ENCODE assay signal across 25 cellular contexts in the genomic region with DNA sequence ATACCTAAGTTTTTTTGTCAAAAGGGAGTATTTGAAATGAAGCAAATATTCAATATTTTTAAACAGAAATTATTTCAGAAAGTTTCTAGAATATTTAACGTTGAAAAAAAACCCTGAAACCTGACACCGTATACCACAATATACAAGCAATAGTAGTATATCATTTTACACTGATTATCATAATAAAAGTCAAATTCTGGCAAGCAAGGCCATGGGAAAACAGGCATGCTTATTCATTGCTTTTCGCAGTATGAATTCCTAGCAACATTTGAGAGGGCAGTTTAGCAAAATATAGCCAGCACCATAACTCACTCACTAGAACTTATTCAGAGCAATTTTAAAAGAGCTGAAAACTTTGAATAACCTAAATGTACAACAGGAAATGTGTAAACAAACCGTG. TPM values are rescaled to one million over a fixed set of nuclear protein-coding genes. Genes with fewer than 3 reads are reported as not detected.
DNase-seq lines count a peak whose midpoint lies in the region; ATAC-seq and TF ChIP-seq lines count a peak whose summit lies in the region.
"Had no signal": no experiment of that assay in that cellular context is flagged by ENCODE, and none has a peak within 500 bp of the region (broad histone marks: within the 10 kb centered on the region; RNA-seq: fewer than 3 reads in every experiment).

No MANE protein-coding gene starts in this region.

- no peak overlapping the region for H2AK5ac ChIP-seq in IMR-90 (ENCODE audit: low read depth, low read length)

- no peak for TF ChIP-seq RAD21 in IMR-90 (IDR thresholded peaks at IDR 0.05; ENCODE audit: low read length)

- ATAC-seq in IMR-90 (ENCODE audit: low read depth): no peak
- no peak for ATAC-seq in GM21360 (IDR thresholded peaks at IDR 0.05; ENCODE audit: unreplicated experiment)

- H3K36me3 ChIP-seq in IMR-90 (ENCODE audit: control insufficient read depth, insufficient read depth, low read length): peaks cover 42% of the 10 kb centered on the region
- peaks cover 13% of the 10 kb centered on the region for H3K36me3 ChIP-seq in smooth muscle cell (ENCODE audit: low read depth)

- H4K8ac ChIP-seq in IMR-90 (ENCODE audit: low read depth in 2 of 2, low read length in 2 of 2): no peak overlapping the region

- no peak overlapping the region for H2AK9ac ChIP-seq in IMR-90 (replicated peaks; ENCODE audit: low read depth, low read length, poor library complexity)

- H3F3A ChIP-seq in smooth muscle cell (ENCODE audit: low read depth): peaks cover 7% of the 10 kb centered on the region

- no peaks in the 10 kb centered on the region for H3K27me3 ChIP-seq in IMR-90 (ENCODE audit: control insufficient read depth, insufficient read depth, low read length)
- H3K27me3 ChIP-seq in smooth muscle cell (ENCODE audit: low read depth): no peaks in the 10 kb centered on the region
- H3K27me3 ChIP-seq: SJSA1 had no signal

- TF ChIP-seq POLR2A in IMR-90 (IDR thresholded peaks at IDR 0.05; ENCODE audit: low read depth, low read length): no peak

- DNase-seq in activated naive CD4-positive, alpha-beta T cell (lab: John Stamatoyannopoulos, UW): no peak
- DNase-seq in IMR-90 (peak; percentile 25), amniotic epithelial cell (ENCODE audit: low read depth) (peak; percentile 15), smooth muscle cell (lab: John Stamatoyannopoulos, UW; ENCODE audit: unreplicated experiment) (no peak), MV-4-11 (lab: John Stamatoyannopoulos, UW) (no peak)
- DNase-seq: CD8-positive, alpha-beta memory T cell; DMS 273 treated with DMSO at 0.1 percent for 48 hours; DMS79; EL; GF-D8; KBM-7; NCI-H1092; NCI-H146; NCI-H1930; NCI-H2107; NCI-H446 treated with DMSO at 0.1 percent for 48 hours; NCI-H526; NCI-H82; Right ventricle myocardium superior; RPMI8226 had no signal

- no peaks in the 10 kb centered on the region for H3K9me3 Mint-ChIP-seq in activated naive CD4-positive, alpha-beta T cell treated with anti-CD3 and anti-CD28 coated beads, Interleukin-2, amount 50 U/mL, for 24 hours
- H3K9me3 Mint-ChIP-seq: CD8-positive, alpha-beta memory T cell had no signal

- H4K91ac ChIP-seq in IMR-90 (ENCODE audit: insufficient read depth, low read depth, low read length): no peak overlapping the region

- TF ChIP-seq CTCF in IMR-90 (conservative IDR thresholded peaks at IDR 0.05; ENCODE audit: low read depth, low read length) (no peak), smooth muscle cell (IDR thresholded peaks at IDR 0.05; ENCODE audit: borderline replicate concordance, insufficient read depth, poor library complexity, severe bottlenecking) (no peak)

- H3K4me1 Mint-ChIP-seq in activated naive CD4-positive, alpha-beta T cell treated with anti-CD3 and anti-CD28 coated beads, Interleukin-2, amount 50 U/mL, for 24 hours: peaks cover 15% of the 10 kb centered on the region
- H3K4me1 Mint-ChIP-seq: B cell had no signal

- no peak overlapping the region for H3K4ac ChIP-seq in IMR-90 (ENCODE audit: low read depth, low read length)

- peaks cover 5% of the 10 kb centered on the region for H3K36me3 Mint-ChIP-seq in activated naive CD4-positive, alpha-beta T cell treated with anti-CD3 and anti-CD28 coated beads, Interleukin-2, amount 50 U/mL, for 24 hours

- no peak overlapping the region for H4K5ac ChIP-seq in IMR-90 (ENCODE audit: low read depth, low read length)

- H3K4me1 ChIP-seq in IMR-90 (ENCODE audit: control insufficient read depth, insufficient read depth, low read length) (peaks cover 4% of the 10 kb centered on the region), smooth muscle cell (ENCODE audit: low read depth) (peaks cover 12% of the 10 kb centered on the region)
- H3K4me1 ChIP-seq: SJSA1 had no signal

- H3K18ac ChIP-seq in IMR-90 (ENCODE audit: low read depth, low read length): no peak overlapping the region

- no peak overlapping the region for H2BK5ac ChIP-seq in IMR-90 (ENCODE audit: low read depth, low read length, poor library complexity, severe bottlenecking)

- H2BK15ac ChIP-seq in IMR-90 (ENCODE audit: low read depth, low read length): no peak overlapping the region

- H3K4me3 Mint-ChIP-seq in activated naive CD4-positive, alpha-beta T cell treated with anti-CD3 and anti-CD28 coated beads, Interleukin-2, amount 50 U/mL, for 24 hours: no peak overlapping the region
- H3K4me3 Mint-ChIP-seq: B cell; CD8-positive, alpha-beta memory T cell had no signal

- no peak overlapping the region for H3K4me3 ChIP-seq in IMR-90 (ENCODE audit: insufficient read depth, low read depth, low read length)
- H3K4me3 ChIP-seq in smooth muscle cell: no peak overlapping the region
- H3K4me3 ChIP-seq: SJSA1 had no signal

- H3K27ac ChIP-seq in IMR-90 (ENCODE audit: insufficient read depth, low read length): no peak overlapping the region
- peak overlapping the region; percentile 94 for H3K27ac ChIP-seq in smooth muscle cell (ENCODE audit: low read depth)
- H3K27ac ChIP-seq: C4-2B, SJSA1 had no signal

- H2BK20ac ChIP-seq in IMR-90 (ENCODE audit: low read depth, low read length): no peak overlapping the region

- no peak overlapping the region for H3K9ac ChIP-seq in IMR-90 (ENCODE audit: low read depth, low read length)
- no peak overlapping the region for H3K9ac ChIP-seq in smooth muscle cell (ENCODE audit: low read depth)

- dilution Hi-C loops in IMR-90 (cut with HindIII; ENCODE audit: low sequenced_read_pairs, unreplicated experiment): no loop called here

- H3K9me3 ChIP-seq in IMR-90 (ENCODE audit: control insufficient read depth, insufficient read depth, low read length): no peaks in the 10 kb centered on the region
- H3K9me3 ChIP-seq in smooth muscle cell (replicated peaks; ENCODE audit: low read depth): no peaks in the 10 kb centered on the region
- H3K9me3 ChIP-seq: SJSA1 had no signal

- in situ Hi-C loops in IMR-90 (cut with MboI; ENCODE audit: low sequenced_read_pairs): no loop called here

- no peaks in the 10 kb centered on the region for H3K79me2 ChIP-seq in smooth muscle cell (ENCODE audit: low read depth)

- CTCF ChIA-PET in IMR-90 (lab: Yijun Ruan, JAX): interaction anchor here (0.5 to 0.6 kb wide), 2 partner anchors 9 to 201 kb away, joined by 3 to 4 read pairs; no protein-coding TSS in a partner anchor

- POLR2A ChIA-PET in IMR-90 (lab: Charles Lee; ENCODE audit: unreplicated experiment): no interaction called here

- BruUV-seq in IMR-90 (replicated peaks; lab: Mats Ljungman, UMichigan): no TSS peak

- H3K79me1 ChIP-seq in IMR-90 (ENCODE audit: low read depth in 1 of 2, low read length in 2 of 2): peaks cover 0 to 11% of the 10 kb centered on the region in 2 experiments; a peak in 2 of 4 replicates

- H2AFZ ChIP-seq in IMR-90 (replicated peaks; ENCODE audit: low read length, poor library complexity): no peak overlapping the region
- H2AFZ ChIP-seq in smooth muscle cell (ENCODE audit: low read depth): no peak overlapping the region

- peak overlapping the region; percentile 46 for H3K27ac Mint-ChIP-seq in activated naive CD4-positive, alpha-beta T cell treated with anti-CD3 and anti-CD28 coated beads, Interleukin-2, amount 50 U/mL, for 24 hours
- H3K27ac Mint-ChIP-seq: B cell had no signal

- H3K23ac ChIP-seq in IMR-90 (ENCODE audit: low read depth, low read length): no peak overlapping the region

- H2BK120ac ChIP-seq in IMR-90 (ENCODE audit: low read depth, low read length): no peak overlapping the region

- no peak overlapping the region for H3K14ac ChIP-seq in IMR-90 (replicated peaks; ENCODE audit: low read depth, low read length)

- H3K4me2 ChIP-seq in IMR-90 (ENCODE audit: low read depth, low read length) (no peak overlapping the region), smooth muscle cell (no peak overlapping the region)

- intact Hi-C loops in IMR-90 (cut with micrococcal nuclease): no loop called here

- no peaks in the 10 kb centered on the region for H4K20me1 ChIP-seq in IMR-90 (ENCODE audit: insufficient read depth, low read length)
- H4K20me1 ChIP-seq in smooth muscle cell (ENCODE audit: low read depth): no peaks in the 10 kb centered on the region

- no peaks in the 10 kb centered on the region for H3K27me3 Mint-ChIP-seq in activated naive CD4-positive, alpha-beta T cell treated with anti-CD3 and anti-CD28 coated beads, Interleukin-2, amount 50 U/mL, for 24 hours
- H3K27me3 Mint-ChIP-seq: B cell; CD8-positive, alpha-beta memory T cell had no signal

- peaks cover 3% of the 10 kb centered on the region; the same call in 1 of the 2 replicates for H3K9me1 ChIP-seq in IMR-90 (ENCODE audit: insufficient read depth, low read length)

- WGBS in IMR-90 (ENCODE audit: extremely low coverage in 2 of 2, insufficient read length in 1 of 2), 2 experiments: no CpG with 5 or more reads among the region's 4 CpGs
- WGBS in smooth muscle cell (ENCODE audit: low lambda C conversion rate): 88% methylated on average over 4 of the region's 4 CpGs

- no peak overlapping the region for H3K56ac ChIP-seq in IMR-90 (ENCODE audit: extremely low read depth, insufficient read depth, low read length)

TF ChIP-seq in IMR-90, 13 proteins besides CTCF, POLR2A, EP300 and RAD21:
- no peak for TF ChIP-seq BHLHE40 (IDR thresholded peaks at IDR 0.05; ENCODE audit: low read depth, low read length)
- no peak for TF ChIP-seq MAZ (IDR thresholded peaks at IDR 0.05; ENCODE audit: borderline replicate concordance, low read depth, low read length)
- TF ChIP-seq MXI1 (IDR thresholded peaks at IDR 0.05; ENCODE audit: borderline replicate concordance, low read depth, low read length): no peak
- TF ChIP-seq RFX5 (IDR thresholded peaks at IDR 0.05; ENCODE audit: low read depth, low read length): no peak
- no peak for TF ChIP-seq RCOR1 (IDR thresholded peaks at IDR 0.05; ENCODE audit: insufficient replicate concordance, low read length)
- TF ChIP-seq CHD1 (IDR thresholded peaks at IDR 0.05; ENCODE audit: low read depth, low read length): no peak
- no peak for TF ChIP-seq SMC3 (IDR thresholded peaks at IDR 0.05; ENCODE audit: low read depth, low read length)
- TF ChIP-seq NFE2L2 (IDR thresholded peaks at IDR 0.05; ENCODE audit: low read depth, low read length): no peak
- TF ChIP-seq CEBPB (IDR thresholded peaks at IDR 0.05; ENCODE audit: low read depth, low read length): no peak
- TF ChIP-seq, protein P1, sequence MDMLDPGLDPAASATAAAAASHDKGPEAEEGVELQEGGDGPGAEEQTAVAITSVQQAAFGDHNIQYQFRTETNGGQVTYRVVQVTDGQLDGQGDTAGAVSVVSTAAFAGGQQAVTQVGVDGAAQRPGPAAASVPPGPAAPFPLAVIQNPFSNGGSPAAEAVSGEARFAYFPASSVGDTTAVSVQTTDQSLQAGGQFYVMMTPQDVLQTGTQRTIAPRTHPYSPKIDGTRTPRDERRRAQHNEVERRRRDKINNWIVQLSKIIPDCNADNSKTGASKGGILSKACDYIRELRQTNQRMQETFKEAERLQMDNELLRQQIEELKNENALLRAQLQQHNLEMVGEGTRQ (IDR thresholded peaks at IDR 0.05; ENCODE audit: low read depth, low read length): no peak
- no peak for TF ChIP-seq MAFK (IDR thresholded peaks at IDR 0.05; ENCODE audit: low read depth, low read length)

RNA-seq across cellular contexts. Expression of a gene that starts 46.1 kb away (rescaled TPM):
- total RNA-seq in IMR-90 (2012; rRNA removed) (17.8 and 22.2 TPM in 2 replicates), smooth muscle cell (24.2 and 26.1 TPM in 2 replicates)
- polyA plus RNA-seq in IMR-90 (2012; rRNA removed) (24.2 and 27.2 TPM in 2 replicates), smooth muscle cell (9.4 and 10.6 TPM in 2 replicates)
- polyA plus RNA-seq in IMR-90 (2012; cell fraction: cytosol; rRNA removed): 6.1 and 12.0 TPM in 2 replicates
- polyA plus RNA-seq in IMR-90 (2012; cell fraction: nucleus; rRNA removed; ENCODE audit: low replicate concordance): 10.4 and 31.9 TPM in 2 replicates

Comparison
In these comparisons a context has a peak if more than half of its experiments do, and no peak if none do; other contexts are left out.
1. DNase-seq: peak in IMR-90 (single experiment) and amniotic epithelial cell (single experiment); none in activated naive CD4-positive, alpha-beta T cell (0 of 4), smooth muscle cell (single experiment) and MV-4-11 (single experiment).